In genomic region chr7:135811513-135811912, GRCh38 we compare ENCODE assay signal across 20 cellular contexts.
DNase-seq lines count a peak whose midpoint lies in the region; ATAC-seq and TF ChIP-seq lines count a peak whose summit lies in the region.
"Had no signal": no experiment of that assay in that cellular context is flagged by ENCODE, and none has a peak within 500 bp of the region (broad histone marks: within the 10 kb centered on the region; RNA-seq: fewer than 3 reads in every experiment).

No MANE protein-coding gene starts in this region.

- H3K27ac ChIP-seq in HEK293 (ENCODE audit: extremely low read depth, low read depth, low read length) (no peak overlapping the region), trophoblast cell (ENCODE audit: low read depth, low read length) (no peak overlapping the region), body of pancreas (no peak overlapping the region)
- no peak overlapping the region for H3K27ac ChIP-seq in effector memory CD4-positive, alpha-beta T cell (ENCODE audit: insufficient read depth, low read length, poor library complexity, severe bottlenecking)
- H3K27ac ChIP-seq: SJSA1 had no signal

- H4K12ac ChIP-seq in trophoblast cell (ENCODE audit: low read depth, low read length) = no peak overlapping the region

- H3K79me2 ChIP-seq in trophoblast cell (ENCODE audit: control insufficient read depth, insufficient read depth, low read length, poor library complexity) = no peaks in the 10 kb centered on the region

- no peak overlapping the region for H3K23ac ChIP-seq in trophoblast cell (ENCODE audit: low read length)

- no peak overlapping the region for H4K8ac ChIP-seq in trophoblast cell (ENCODE audit: low read depth, low read length)

- H3K36me3 ChIP-seq in HEK293 (ENCODE audit: control insufficient read depth in 2 of 2, insufficient read depth in 1 of 2, low read length in 2 of 2) (no peaks in the 10 kb centered on the region), trophoblast cell (ENCODE audit: control insufficient read depth in 1 of 2, insufficient read depth in 2 of 2, low read length in 2 of 2) (no peaks in the 10 kb centered on the region), body of pancreas (replicated peaks in 1 of 2; ENCODE audit: insufficient read depth in 1 of 2, low read depth in 2 of 2) (no peaks in the 10 kb centered on the region)
- no peaks in the 10 kb centered on the region for H3K36me3 ChIP-seq in effector memory CD4-positive, alpha-beta T cell (ENCODE audit: control insufficient read depth, insufficient read depth, low read length)
- H3K36me3 ChIP-seq: SJSA1 had no signal

- H3K4ac ChIP-seq in trophoblast cell (ENCODE audit: low read depth, low read length) = no peak overlapping the region

- no peak overlapping the region for H3K9ac ChIP-seq in trophoblast cell (ENCODE audit: low read length)

- no peak overlapping the region for H2AK5ac ChIP-seq in trophoblast cell (ENCODE audit: low read length)

- H3K18ac ChIP-seq in trophoblast cell (ENCODE audit: low read length) = no peak overlapping the region

- POLR2A ChIA-PET in HEK293 (lab: Yijun Ruan, JAX) = no interaction called here

- no peak overlapping the region for H3K14ac ChIP-seq in trophoblast cell (ENCODE audit: low read length)

- DNase-seq in A172 (ENCODE audit: low spot score) = peak; percentile 8
- DNase-seq in RPMI7951 (ENCODE audit: low read depth) = peak; percentile 7
- DNase-seq in fibroblast of villous mesenchyme (ENCODE audit: low read depth) = peak; percentile 81
- no peak for DNase-seq in trophoblast cell
- no peak for DNase-seq in effector memory CD4-positive, alpha-beta T cell
- no peak for DNase-seq in posterior cingulate gyrus
- no peak for DNase-seq in body of pancreas
- DNase-seq: 8988T, C1 segment of cervical spinal cord, DND-41, GDM1, Karpas-422, NCI-H1105 treated with DMSO at 0.1 percent for 48 hours, NCI-H187, NCI-H446, PC-3 had no signal

- intact Hi-C loops in posterior cingulate gyrus (cut with DNase I) = no loop called here
- intact Hi-C loops in body of pancreas (cut with DNase I) = no loop called here

- H2BK12ac ChIP-seq in trophoblast cell (ENCODE audit: low read length) = no peak overlapping the region

- H2AFZ ChIP-seq in trophoblast cell (ENCODE audit: insufficient read depth, low read length, poor library complexity) = no peak overlapping the region

- ATAC-seq in body of pancreas = no peak
- ATAC-seq: GM12878, HepG2, PC-3 had no signal

- CTCF ChIA-PET in HEK293 (lab: Yijun Ruan, JAX) = no interaction called here

- H3K4me1 ChIP-seq in HEK293 (ENCODE audit: control insufficient read depth, insufficient read depth, low read length) (no peaks in the 10 kb centered on the region), trophoblast cell (ENCODE audit: control insufficient read depth in 1 of 2, insufficient read depth in 2 of 2, low read length in 2 of 2) (no peaks in the 10 kb centered on the region), body of pancreas (no peaks in the 10 kb centered on the region)
- H3K4me1 ChIP-seq in effector memory CD4-positive, alpha-beta T cell (ENCODE audit: control insufficient read depth, insufficient read depth, low read length, poor library complexity, severe bottlenecking) = no peaks in the 10 kb centered on the region

- H3K27me3 ChIP-seq in trophoblast cell (ENCODE audit: insufficient read depth, low read length) (no peaks in the 10 kb centered on the region), body of pancreas (no peaks in the 10 kb centered on the region)
- H3K27me3 ChIP-seq in effector memory CD4-positive, alpha-beta T cell (replicated peaks; ENCODE audit: control insufficient read depth, insufficient read depth, low read length, poor library complexity, severe bottlenecking) = no peaks in the 10 kb centered on the region
- H3K27me3 ChIP-seq: SJSA1 had no signal

- TF ChIP-seq CTCF in HEK293 (tag by site-specific recombination; IDR thresholded peaks at IDR 0.05) (no peak), fibroblast of villous mesenchyme (IDR thresholded peaks at IDR 0.05; ENCODE audit: insufficient read depth, low read depth, low read length) (no peak), body of pancreas (IDR thresholded peaks at IDR 0.05) (no peak)

- H3K79me1 ChIP-seq in trophoblast cell (ENCODE audit: low read length) = no peaks in the 10 kb centered on the region

- no peak overlapping the region for H4K91ac ChIP-seq in trophoblast cell (ENCODE audit: low read depth, low read length)

- no peak overlapping the region for H2BK120ac ChIP-seq in trophoblast cell (ENCODE audit: insufficient read depth, low read length, poor library complexity)

- TF ChIP-seq POLR2A in body of pancreas (IDR thresholded peaks at IDR 0.05) = no peak

- H3K9me3 ChIP-seq in HEK293 (ENCODE audit: control insufficient read depth, insufficient read depth, low read depth, low read length) = no peaks in the 10 kb centered on the region
- peaks cover 3% of the 10 kb centered on the region for H3K9me3 ChIP-seq in trophoblast cell (ENCODE audit: insufficient read depth, low read depth, low read length)
- H3K9me3 ChIP-seq in effector memory CD4-positive, alpha-beta T cell (ENCODE audit: control insufficient read depth, low read length) = no peaks in the 10 kb centered on the region
- H3K9me3 ChIP-seq in body of pancreas = no peaks in the 10 kb centered on the region
- H3K9me3 ChIP-seq: SJSA1 had no signal

- no peak overlapping the region for H3K4me2 ChIP-seq in trophoblast cell (ENCODE audit: low read length)

- H3K4me3 ChIP-seq in HEK293 (ENCODE audit: low read depth, low read length) (no peak overlapping the region), fibroblast of villous mesenchyme (ENCODE audit: low read depth, low read length) (no peak overlapping the region), trophoblast cell (ENCODE audit: low read depth, low read length) (no peak overlapping the region), body of pancreas (no peak overlapping the region)
- H3K4me3 ChIP-seq in effector memory CD4-positive, alpha-beta T cell (ENCODE audit: insufficient read depth, low read depth, low read length, poor library complexity, severe bottlenecking) = no peak overlapping the region
- H3K4me3 ChIP-seq: GM12878, SJSA1 had no signal

- H2BK5ac ChIP-seq in trophoblast cell (ENCODE audit: low read depth, low read length, poor library complexity) = no peak overlapping the region

TF ChIP-seq in HEK293, 187 proteins besides CTCF, POLR2A, EP300 and RAD21 (continues in another document):
- TF ChIP-seq, protein P1, sequence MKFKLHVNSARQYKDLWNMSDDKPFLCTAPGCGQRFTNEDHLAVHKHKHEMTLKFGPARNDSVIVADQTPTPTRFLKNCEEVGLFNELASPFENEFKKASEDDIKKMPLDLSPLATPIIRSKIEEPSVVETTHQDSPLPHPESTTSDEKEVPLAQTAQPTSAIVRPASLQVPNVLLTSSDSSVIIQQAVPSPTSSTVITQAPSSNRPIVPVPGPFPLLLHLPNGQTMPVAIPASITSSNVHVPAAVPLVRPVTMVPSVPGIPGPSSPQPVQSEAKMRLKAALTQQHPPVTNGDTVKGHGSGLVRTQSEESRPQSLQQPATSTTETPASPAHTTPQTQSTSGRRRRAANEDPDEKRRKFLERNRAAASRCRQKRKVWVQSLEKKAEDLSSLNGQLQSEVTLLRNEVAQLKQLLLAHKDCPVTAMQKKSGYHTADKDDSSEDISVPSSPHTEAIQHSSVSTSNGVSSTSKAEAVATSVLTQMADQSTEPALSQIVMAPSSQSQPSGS (tag by site-specific recombination; IDR thresholded peaks at IDR 0.05; ENCODE audit: low read depth) = no peak
- TF ChIP-seq, protein P2, sequence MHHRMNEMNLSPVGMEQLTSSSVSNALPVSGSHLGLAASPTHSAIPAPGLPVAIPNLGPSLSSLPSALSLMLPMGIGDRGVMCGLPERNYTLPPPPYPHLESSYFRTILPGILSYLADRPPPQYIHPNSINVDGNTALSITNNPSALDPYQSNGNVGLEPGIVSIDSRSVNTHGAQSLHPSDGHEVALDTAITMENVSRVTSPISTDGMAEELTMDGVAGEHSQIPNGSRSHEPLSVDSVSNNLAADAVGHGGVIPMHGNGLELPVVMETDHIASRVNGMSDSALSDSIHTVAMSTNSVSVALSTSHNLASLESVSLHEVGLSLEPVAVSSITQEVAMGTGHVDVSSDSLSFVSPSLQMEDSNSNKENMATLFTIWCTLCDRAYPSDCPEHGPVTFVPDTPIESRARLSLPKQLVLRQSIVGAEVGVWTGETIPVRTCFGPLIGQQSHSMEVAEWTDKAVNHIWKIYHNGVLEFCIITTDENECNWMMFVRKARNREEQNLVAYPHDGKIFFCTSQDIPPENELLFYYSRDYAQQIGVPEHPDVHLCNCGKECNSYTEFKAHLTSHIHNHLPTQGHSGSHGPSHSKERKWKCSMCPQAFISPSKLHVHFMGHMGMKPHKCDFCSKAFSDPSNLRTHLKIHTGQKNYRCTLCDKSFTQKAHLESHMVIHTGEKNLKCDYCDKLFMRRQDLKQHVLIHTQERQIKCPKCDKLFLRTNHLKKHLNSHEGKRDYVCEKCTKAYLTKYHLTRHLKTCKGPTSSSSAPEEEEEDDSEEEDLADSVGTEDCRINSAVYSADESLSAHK (tag by site-specific recombination; IDR thresholded peaks at IDR 0.05) = no peak
- no peak for TF ChIP-seq ZNF521 (tag by site-specific recombination; IDR thresholded peaks at IDR 0.05)
- no peak for TF ChIP-seq HIC1 (tag by site-specific recombination; IDR thresholded peaks at IDR 0.05)

Comparison
In these comparisons a context has a peak if more than half of its experiments do, and no peak if none do; other contexts are left out.
1. DNase-seq: peak in A172 (single experiment), RPMI7951 (single experiment) and fibroblast of villous mesenchyme (single experiment); none in trophoblast cell (0 of 2), effector memory CD4-positive, alpha-beta T cell (0 of 3), posterior cingulate gyrus (0 of 10) and body of pancreas (0 of 4).